1 cellular context compared by ENCODE assay signal in the genomic region with DNA sequence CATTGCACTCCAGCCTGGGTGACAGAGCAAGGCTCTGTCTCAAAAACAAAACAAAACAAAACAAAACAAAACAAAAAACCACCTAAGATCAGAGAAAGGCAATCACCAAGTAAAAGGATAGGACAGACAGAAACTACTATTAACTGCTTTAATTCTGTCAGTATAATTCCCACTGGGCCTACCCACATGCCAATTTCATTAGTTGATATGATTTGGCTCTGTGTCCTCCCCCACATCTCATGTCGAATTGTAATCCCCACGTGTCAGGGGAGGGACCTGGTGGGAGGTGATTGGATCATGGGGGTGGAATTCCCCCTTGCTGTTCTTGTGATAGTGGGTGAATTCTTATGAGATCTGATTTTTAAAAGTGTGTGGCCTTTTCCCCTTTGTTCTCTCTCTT.
A peak's percentile ranks its signal among the peaks of the same experiment; 100 is the strongest.
TF ChIP-seq lines count a peak whose summit lies in the region.

No MANE protein-coding gene starts in this region.

TF ChIP-seq in IMR-90, 13 proteins besides CTCF, POLR2A, EP300 and RAD21:
- TF ChIP-seq MXI1 (IDR thresholded peaks at IDR 0.05; ENCODE audit: borderline replicate concordance, low read depth, low read length) (no peak), RFX5 (IDR thresholded peaks at IDR 0.05; ENCODE audit: low read depth, low read length) (no peak), RCOR1 (IDR thresholded peaks at IDR 0.05; ENCODE audit: insufficient replicate concordance, low read length) (no peak), MAZ (IDR thresholded peaks at IDR 0.05; ENCODE audit: borderline replicate concordance, low read depth, low read length) (no peak), BHLHE40 (IDR thresholded peaks at IDR 0.05; ENCODE audit: low read depth, low read length) (no peak), USF2 (IDR thresholded peaks at IDR 0.05; ENCODE audit: low read depth, low read length) (peak; percentile 49; the same call in 1 of the 2 replicates), SMC3 (IDR thresholded peaks at IDR 0.05; ENCODE audit: low read depth, low read length) (no peak), MAFK (IDR thresholded peaks at IDR 0.05; ENCODE audit: low read depth, low read length) (no peak)
